In the genomic region with DNA sequence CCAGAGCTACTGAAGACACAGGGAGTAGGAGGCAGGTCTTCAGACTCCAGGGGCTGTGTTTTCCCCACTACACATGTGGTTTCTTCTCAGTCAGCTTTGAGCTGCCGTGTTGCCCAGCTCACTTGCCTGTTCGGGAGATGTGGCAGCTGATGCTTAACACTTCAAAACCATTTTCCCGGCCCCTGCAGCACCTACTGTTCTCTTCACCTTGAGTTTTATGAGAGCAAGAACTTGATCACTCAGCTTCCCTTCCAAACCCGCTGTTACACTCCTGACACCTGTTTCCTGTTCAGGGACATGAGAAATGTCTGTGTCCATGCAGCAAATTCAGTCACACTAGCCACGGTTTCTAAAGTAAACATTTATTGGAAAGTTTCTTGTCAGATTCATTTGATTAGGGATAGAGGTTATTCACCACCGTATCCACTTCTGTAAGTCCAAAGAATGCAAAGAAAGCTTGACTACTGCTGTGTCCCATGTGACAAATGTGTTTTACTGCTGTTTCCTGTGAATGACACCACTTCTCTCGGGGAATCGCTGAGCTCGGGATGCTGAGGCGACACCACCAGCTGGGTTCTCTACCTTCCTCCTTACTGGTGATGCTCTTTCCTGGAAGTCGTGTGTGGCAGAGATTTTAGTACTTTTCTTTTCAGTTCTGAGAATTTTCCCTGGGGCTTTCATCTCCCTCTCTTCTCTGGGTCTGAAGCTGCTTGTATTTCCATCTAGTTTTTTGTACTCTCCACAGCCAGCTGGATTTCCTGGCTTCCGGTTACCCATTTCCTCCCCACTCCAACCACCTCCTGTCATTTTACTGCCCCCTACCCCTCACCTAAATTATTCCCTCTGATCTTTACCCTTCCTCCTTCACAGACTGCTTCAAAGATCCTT, we compare ENCODE assay signal across 8 cellular contexts.
DNase-seq lines count a peak whose midpoint lies in the region; ATAC-seq and TF ChIP-seq lines count a peak whose summit lies in the region.

No MANE protein-coding gene starts in this region.

- H2BK5ac ChIP-seq in H9 (ENCODE audit: insufficient read length, low read length) = no peak overlapping the region

- H2BK120ac ChIP-seq in H9 (ENCODE audit: low read depth, low read length, poor library complexity, severe bottlenecking) = no peak overlapping the region

- no peaks in the 10 kb centered on the region for H3K27me3 ChIP-seq in H9 (ENCODE audit: insufficient read depth, low read length)
- H3K27me3 ChIP-seq in effector memory CD4-positive, alpha-beta T cell (replicated peaks; ENCODE audit: control insufficient read depth, insufficient read depth, low read length, poor library complexity, severe bottlenecking) = no peaks in the 10 kb centered on the region
- H3K27me3 ChIP-seq in parathyroid adenoma (ENCODE audit: control insufficient read depth, insufficient read depth, low read length) = no peaks in the 10 kb centered on the region

- no peaks in the 10 kb centered on the region for H4K20me1 ChIP-seq in H9 (ENCODE audit: control insufficient read depth, insufficient read depth, insufficient read length)

- no peak overlapping the region for H3K56ac ChIP-seq in H9 (ENCODE audit: insufficient read length, low read depth, low read length)

- H3K23ac ChIP-seq in H9 (ENCODE audit: insufficient read length, low read depth, low read length) = no peak overlapping the region

- H3T11ph ChIP-seq in H9 (ENCODE audit: low read length) = no peak overlapping the region

- H3K4ac ChIP-seq in H9 (ENCODE audit: low read depth, low read length) = no peak overlapping the region

- no peaks in the 10 kb centered on the region for H3K79me2 ChIP-seq in H9 (ENCODE audit: insufficient read depth, low read length)
- no peaks in the 10 kb centered on the region for H3K79me2 ChIP-seq in parathyroid adenoma

- no peak overlapping the region for H3K27ac ChIP-seq in H9 (ENCODE audit: insufficient read length, low read depth, low read length)
- no peak overlapping the region for H3K27ac ChIP-seq in effector memory CD4-positive, alpha-beta T cell (ENCODE audit: insufficient read depth, low read length, poor library complexity, severe bottlenecking)
- peak overlapping the region; percentile 18 for H3K27ac ChIP-seq in parathyroid adenoma

- DNase-seq in AG08395 (ENCODE audit: low spot score) = peak; percentile 16
- no peak for DNase-seq in H9
- DNase-seq in effector memory CD4-positive, alpha-beta T cell = no peak
- DNase-seq in 8988T = no peak
- no peak for DNase-seq in NOMO-1 treated with dmso at 0.1 percent for 144 hours (lab: John Stamatoyannopoulos, UW; ENCODE audit: unreplicated experiment)

- TF ChIP-seq CTCF in H9 (conservative IDR thresholded peaks at IDR 0.05) (peak; percentile 45; the same call in 2 of the 3 replicates), parathyroid adenoma (IDR thresholded peaks at IDR 0.05) (no peak)

- H3K27ac Mint-ChIP-seq in H9 = peak overlapping the region in 2 of 3 experiments; percentile 48 to 66; a peak in 3 of 7 replicates
- H3K27ac Mint-ChIP-seq in T-helper 1 cell treated with Interleukin-12 subunit alpha and Interleukin-12 subunit beta and Interleukin-4 antibody, amounts not matched to agents 30 μg/mL and 1 μg/mL, for 36 hours = peak overlapping the region; percentile 82

- no peak overlapping the region for H2BK15ac ChIP-seq in H9 (ENCODE audit: low read depth, low read length)

- H2BK20ac ChIP-seq in H9 (ENCODE audit: low read depth, low read length, poor library complexity, severe bottlenecking) = no peak overlapping the region

- no CpG with 5 or more reads among the region's 12 CpGs for WGBS in H9 (ENCODE audit: extremely low coverage, insufficient read length, low lambda C conversion rate)

- H3K4me2 ChIP-seq in H9 (ENCODE audit: insufficient read depth, insufficient read length, low read length) (no peak overlapping the region), parathyroid adenoma (ENCODE audit: low read length) (no peak overlapping the region)

- no peak overlapping the region for H3K4me3 Mint-ChIP-seq in H9
- H3K4me3 Mint-ChIP-seq in T-helper 1 cell treated with Interleukin-12 subunit alpha and Interleukin-12 subunit beta and Interleukin-4 antibody, amounts not matched to agents 30 μg/mL and 1 μg/mL, for 36 hours = peak overlapping the region; percentile 70

- no peak overlapping the region for H2BK12ac ChIP-seq in H9 (ENCODE audit: insufficient read length, low read depth, low read length)

- peaks cover 0 to 7% (median 4%) of the 10 kb centered on the region in 3 experiments; a peak in 2 of 7 replicates for H3K36me3 Mint-ChIP-seq in H9 (ENCODE audit: insufficient read depth in 1 of 3, low read depth in 3 of 3)
- peaks cover 4% of the 10 kb centered on the region for H3K36me3 Mint-ChIP-seq in T-helper 1 cell treated with Interleukin-12 subunit alpha and Interleukin-12 subunit beta and Interleukin-4 antibody, amounts not matched to agents 30 μg/mL and 1 μg/mL, for 36 hours (ENCODE audit: low read depth)

- H3K9me3 Mint-ChIP-seq in H9 = no peaks in the 10 kb centered on the region; a peak in 1 of 5 replicates
- no peaks in the 10 kb centered on the region for H3K9me3 Mint-ChIP-seq in T-helper 1 cell treated with Interleukin-12 subunit alpha and Interleukin-12 subunit beta and Interleukin-4 antibody, amounts not matched to agents 30 μg/mL and 1 μg/mL, for 36 hours

- H3K4me1 ChIP-seq in H9 (ENCODE audit: insufficient read depth, low read length) (peaks cover 10% of the 10 kb centered on the region; the same call in 1 of the 2 replicates), parathyroid adenoma (no peaks in the 10 kb centered on the region)
- peaks cover 5% of the 10 kb centered on the region for H3K4me1 ChIP-seq in effector memory CD4-positive, alpha-beta T cell (ENCODE audit: control insufficient read depth, insufficient read depth, low read length, poor library complexity, severe bottlenecking)

- H2AFZ ChIP-seq in H9 (ENCODE audit: low read length) (no peak overlapping the region), parathyroid adenoma (no peak overlapping the region)

- no peaks in the 10 kb centered on the region for H3K79me1 ChIP-seq in H9 (ENCODE audit: insufficient read depth, low read depth, low read length, poor library complexity, severe bottlenecking)

- no peaks in the 10 kb centered on the region for H3K36me3 ChIP-seq in effector memory CD4-positive, alpha-beta T cell (ENCODE audit: control insufficient read depth, insufficient read depth, low read length)
- H3K36me3 ChIP-seq in parathyroid adenoma (ENCODE audit: control insufficient read depth, insufficient read depth, low read length) = no peaks in the 10 kb centered on the region

- H4K5ac ChIP-seq in H9 (ENCODE audit: insufficient read length, low read depth, low read length) = no peak overlapping the region

- H3K4me3 ChIP-seq in effector memory CD4-positive, alpha-beta T cell (ENCODE audit: insufficient read depth, low read depth, low read length, poor library complexity, severe bottlenecking) = peak overlapping the region; percentile 1
- H3K4me3 ChIP-seq in parathyroid adenoma (ENCODE audit: low read depth, low read length) = no peak overlapping the region

- H4K91ac ChIP-seq in H9 (ENCODE audit: insufficient read length, low read depth, low read length) = no peak overlapping the region

- no peaks in the 10 kb centered on the region for H3K27me3 Mint-ChIP-seq in H9 (ENCODE audit: low read depth)
- peaks cover 3% of the 10 kb centered on the region for H3K27me3 Mint-ChIP-seq in T-helper 1 cell treated with Interleukin-12 subunit alpha and Interleukin-12 subunit beta and Interleukin-4 antibody, amounts not matched to agents 30 μg/mL and 1 μg/mL, for 36 hours (ENCODE audit: low read depth)

- no peak overlapping the region for H3K14ac ChIP-seq in H9 (ENCODE audit: insufficient read depth, low read length)

- H3K9me3 ChIP-seq in H9 (ENCODE audit: control insufficient read depth, low read depth, low read length) (no peaks in the 10 kb centered on the region), parathyroid adenoma (ENCODE audit: control insufficient read depth, low read length) (no peaks in the 10 kb centered on the region)
- H3K9me3 ChIP-seq in effector memory CD4-positive, alpha-beta T cell (ENCODE audit: control insufficient read depth, low read length) = no peaks in the 10 kb centered on the region

- no peak overlapping the region for H3K18ac ChIP-seq in H9 (ENCODE audit: insufficient read length, low read depth, low read length)

- no peaks in the 10 kb centered on the region for H3K23me2 ChIP-seq in H9 (ENCODE audit: insufficient read length, low read depth, low read length, poor library complexity, severe bottlenecking)

- no peak overlapping the region for H4K8ac ChIP-seq in H9 (replicated peaks; ENCODE audit: insufficient read length, low read depth, low read length)

- peaks cover 35 to 42% of the 10 kb centered on the region in 2 experiments for H3K4me1 Mint-ChIP-seq in H9
- peaks cover 35% of the 10 kb centered on the region for H3K4me1 Mint-ChIP-seq in T-helper 1 cell treated with Interleukin-12 subunit alpha and Interleukin-12 subunit beta and Interleukin-4 antibody, amounts not matched to agents 30 μg/mL and 1 μg/mL, for 36 hours (ENCODE audit: low read depth)

- ATAC-seq in GM19324 (IDR thresholded peaks at IDR 0.05; ENCODE audit: low FRiP score, unreplicated experiment) = no peak

- H2AK5ac ChIP-seq in H9 (ENCODE audit: insufficient read length, low read length) = no peak overlapping the region

- H3K9ac ChIP-seq in H9 (ENCODE audit: extremely low read depth, insufficient read length, low read length) (no peak overlapping the region), parathyroid adenoma (no peak overlapping the region)
